In the genomic region with DNA sequence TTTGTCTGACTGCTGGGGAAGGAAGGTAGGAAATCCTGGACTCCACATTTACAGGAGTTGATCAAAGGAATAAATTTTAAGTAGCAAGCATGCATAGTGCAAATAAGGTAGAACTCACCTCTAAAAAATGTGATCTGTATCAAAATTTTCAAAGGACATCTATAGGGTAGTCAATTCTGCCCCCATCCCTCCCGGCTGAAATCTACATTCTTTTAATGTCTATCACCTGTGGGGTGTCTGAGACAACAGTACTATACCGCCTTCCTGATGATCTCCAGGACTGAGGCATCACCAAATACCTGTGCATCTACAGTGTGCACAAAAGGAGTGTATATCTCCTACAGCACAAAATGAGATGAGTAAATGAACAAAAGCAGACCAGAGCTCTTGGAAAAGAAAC, we compare ENCODE assay signal across 18 cellular contexts. TPM values are rescaled to one million over a fixed set of nuclear protein-coding genes. Genes with fewer than 3 reads are reported as not detected.
A peak's percentile ranks its signal among the peaks of the same experiment; 100 is the strongest.
DNase-seq lines count a peak whose midpoint lies in the region; ATAC-seq and TF ChIP-seq lines count a peak whose summit lies in the region.
"Had no signal": no experiment of that assay in that cellular context is flagged by ENCODE, and none has a peak within 500 bp of the region (broad histone marks: within the 10 kb centered on the region; RNA-seq: fewer than 3 reads in every experiment).

No MANE protein-coding gene starts in this region.

- intact Hi-C loops in natural killer cell (cut with micrococcal nuclease) = no loop called here
- intact Hi-C loops in aorta (cut with DNase I) = no loop called here

- 80 to 83% methylated on average over 2 of the region's 2 CpGs for WGBS in aorta, 2 donors

- H3K79me2 ChIP-seq in neural progenitor cell (ENCODE audit: low read depth) = peaks cover 100% of the 10 kb centered on the region
- peaks cover 94% of the 10 kb centered on the region for H3K79me2 ChIP-seq in Karpas-422 (ENCODE audit: low read length)

- H3K9me3 ChIP-seq in WERI-Rb-1 (ENCODE audit: severe bottlenecking) (no peaks in the 10 kb centered on the region), neural progenitor cell (ENCODE audit: low read depth) (no peaks in the 10 kb centered on the region), aorta (ENCODE audit: control insufficient read depth, low read length) (no peaks in the 10 kb centered on the region), Karpas-422 (ENCODE audit: low read length) (no peaks in the 10 kb centered on the region)
- H3K9me3 ChIP-seq: BLaER1, Caco-2 had no signal

- H3K27ac ChIP-seq in WERI-Rb-1 (peak overlapping the region; percentile 19; the same call in 1 of the 2 replicates), neural progenitor cell (no peak overlapping the region), aorta (ENCODE audit: low read depth in 1 of 2, low read length in 2 of 2) (no peak overlapping the region), Karpas-422 (ENCODE audit: low read length) (no peak overlapping the region)
- H3K27ac ChIP-seq: BLaER1, GM23248 had no signal

- no peak overlapping the region for H3K4me3 ChIP-seq in WERI-Rb-1 (ENCODE audit: low read depth, low read length)
- H3K4me3 ChIP-seq in neural progenitor cell = no peak overlapping the region
- H3K4me3 ChIP-seq in aorta (ENCODE audit: low read length in 2 of 2) = no peak overlapping the region
- no peak overlapping the region for H3K4me3 ChIP-seq in Karpas-422 (ENCODE audit: low read length)
- H3K4me3 ChIP-seq: BLaER1, GM23248 had no signal

- H3K4me3 Mint-ChIP-seq in activated CD8-positive, alpha-beta memory T cell treated with anti-CD3 and anti-CD28 coated beads, Interleukin-2, amount 10 ng/mL, durations not matched to agents 7 days and 5 days = no peak overlapping the region
- no peak overlapping the region for H3K4me3 Mint-ChIP-seq in activated naive CD8-positive, alpha-beta T cell treated with anti-CD3 and anti-CD28 coated beads, Interleukin-2, amount 50 U/mL, for 24 hours
- no peak overlapping the region for H3K4me3 Mint-ChIP-seq in natural killer cell
- no peak overlapping the region for H3K4me3 Mint-ChIP-seq in neural progenitor cell

- H3K36me3 Mint-ChIP-seq in activated CD8-positive, alpha-beta memory T cell treated with anti-CD3 and anti-CD28 coated beads, Interleukin-2, amount 10 ng/mL, durations not matched to agents 7 days and 5 days = peaks cover 22% of the 10 kb centered on the region
- peaks cover 35% of the 10 kb centered on the region for H3K36me3 Mint-ChIP-seq in activated naive CD8-positive, alpha-beta T cell treated with anti-CD3 and anti-CD28 coated beads, Interleukin-2, amount 50 U/mL, for 24 hours (ENCODE audit: low read depth)
- H3K36me3 Mint-ChIP-seq in natural killer cell (no peaks in the 10 kb centered on the region), neural progenitor cell (peaks cover 41% of the 10 kb centered on the region)

- no peak overlapping the region for H2AFZ ChIP-seq in neural progenitor cell (replicated peaks)
- H2AFZ ChIP-seq in Karpas-422 (ENCODE audit: low read length) = no peak overlapping the region
- H2AFZ ChIP-seq: GM23248 had no signal

- H3K4me1 ChIP-seq in neural progenitor cell (peaks cover 8% of the 10 kb centered on the region), aorta (ENCODE audit: control insufficient read depth in 1 of 2, insufficient read depth in 2 of 2, low read length in 2 of 2) (peaks cover 0 to 3% of the 10 kb centered on the region in 2 donors), Karpas-422 (ENCODE audit: low read length) (no peaks in the 10 kb centered on the region)
- H3K4me1 ChIP-seq: BLaER1, Caco-2 had no signal

- no peaks in the 10 kb centered on the region for H3K9me3 Mint-ChIP-seq in activated CD8-positive, alpha-beta memory T cell treated with anti-CD3 and anti-CD28 coated beads, Interleukin-2, amount 10 ng/mL, durations not matched to agents 7 days and 5 days (ENCODE audit: low read depth)
- no peaks in the 10 kb centered on the region for H3K9me3 Mint-ChIP-seq in activated naive CD8-positive, alpha-beta T cell treated with anti-CD3 and anti-CD28 coated beads, Interleukin-2, amount 50 U/mL, for 24 hours
- H3K9me3 Mint-ChIP-seq in natural killer cell = no peaks in the 10 kb centered on the region
- H3K9me3 Mint-ChIP-seq in neural progenitor cell = peaks cover 2% of the 10 kb centered on the region
- H3K9me3 Mint-ChIP-seq: IgD-negative memory B cell had no signal

- H3K4me2 ChIP-seq in neural progenitor cell (no peak overlapping the region), Karpas-422 (ENCODE audit: low read depth, low read length, poor library complexity, severe bottlenecking) (no peak overlapping the region)
- H3K4me2 ChIP-seq: BLaER1 had no signal

- no peaks in the 10 kb centered on the region for H3K27me3 ChIP-seq in WERI-Rb-1 (ENCODE audit: insufficient read depth, low read depth, severe bottlenecking)
- H3K27me3 ChIP-seq in neural progenitor cell = no peaks in the 10 kb centered on the region
- H3K27me3 ChIP-seq in aorta (ENCODE audit: control insufficient read depth in 1 of 2, insufficient read depth in 2 of 2, low read length in 1 of 2) = no peaks in the 10 kb centered on the region
- no peaks in the 10 kb centered on the region for H3K27me3 ChIP-seq in Karpas-422 (ENCODE audit: low read length)
- H3K27me3 ChIP-seq: BLaER1 had no signal

- no peaks in the 10 kb centered on the region for H3K27me3 Mint-ChIP-seq in activated CD8-positive, alpha-beta memory T cell treated with anti-CD3 and anti-CD28 coated beads, Interleukin-2, amount 10 ng/mL, durations not matched to agents 7 days and 5 days
- no peaks in the 10 kb centered on the region for H3K27me3 Mint-ChIP-seq in activated naive CD8-positive, alpha-beta T cell treated with anti-CD3 and anti-CD28 coated beads, Interleukin-2, amount 50 U/mL, for 24 hours
- H3K27me3 Mint-ChIP-seq in natural killer cell (ENCODE audit: low read depth in 2 of 2) = no peaks in the 10 kb centered on the region
- no peaks in the 10 kb centered on the region for H3K27me3 Mint-ChIP-seq in neural progenitor cell (ENCODE audit: insufficient read depth, low read depth)
- H3K27me3 Mint-ChIP-seq: IgD-negative memory B cell had no signal

- H3K9me2 ChIP-seq in Karpas-422 (replicated peaks; ENCODE audit: insufficient read depth, low read length) = no peaks in the 10 kb centered on the region

- TF ChIP-seq CTCF in WERI-Rb-1 (IDR thresholded peaks at IDR 0.05; ENCODE audit: low read depth, low read length) (no peak), natural killer cell (IDR thresholded peaks at IDR 0.05) (no peak), neural progenitor cell (IDR thresholded peaks at IDR 0.05) (no peak)

- H3K36me3 ChIP-seq in WERI-Rb-1 (peaks cover 6% of the 10 kb centered on the region; the same call in 1 of the 2 replicates), neural progenitor cell (peaks cover 13% of the 10 kb centered on the region), aorta (ENCODE audit: control insufficient read depth in 1 of 2, insufficient read depth in 2 of 2, low read length in 1 of 2) (no peaks in the 10 kb centered on the region), Karpas-422 (ENCODE audit: insufficient read depth, low read length) (peaks cover 5% of the 10 kb centered on the region; the same call in 1 of the 2 replicates)

- ATAC-seq in activated CD8-positive, alpha-beta memory T cell treated with anti-CD3 and anti-CD28 coated beads, Interleukin-2, amount 10 ng/mL, durations not matched to agents 7 days and 5 days = no peak
- no peak for ATAC-seq in activated naive CD8-positive, alpha-beta T cell treated with anti-CD3 and anti-CD28 coated beads, Interleukin-2, amount 50 U/mL, for 24 hours
- ATAC-seq in natural killer cell = no peak
- ATAC-seq in aorta (ENCODE audit: low FRiP score) = no peak

- H3K27ac Mint-ChIP-seq in activated CD8-positive, alpha-beta memory T cell treated with anti-CD3 and anti-CD28 coated beads, Interleukin-2, amount 10 ng/mL, durations not matched to agents 7 days and 5 days = peak overlapping the region; percentile 0
- peak overlapping the region; percentile 16 for H3K27ac Mint-ChIP-seq in activated naive CD8-positive, alpha-beta T cell treated with anti-CD3 and anti-CD28 coated beads, Interleukin-2, amount 50 U/mL, for 24 hours
- H3K27ac Mint-ChIP-seq in natural killer cell (peak overlapping the region; percentile 77 to 78), neural progenitor cell (no peak overlapping the region)

- H3K9ac ChIP-seq in neural progenitor cell = no peak overlapping the region
- no peak overlapping the region for H3K9ac ChIP-seq in Karpas-422 (ENCODE audit: low read length)
- H3K9ac ChIP-seq: BLaER1, GM23248 had no signal

- CTCF ChIA-PET in activated CD8-positive, alpha-beta memory T cell treated with anti-CD3 and anti-CD28 coated beads, Interleukin-2, amount 10 ng/mL, durations not matched to agents 7 days and 5 days (lab: Charles Lee) = no interaction called here

- H4K20me1 ChIP-seq in neural progenitor cell (ENCODE audit: low read depth) (peaks cover 99% of the 10 kb centered on the region), Karpas-422 (ENCODE audit: insufficient read depth, low read depth, low read length) (no peaks in the 10 kb centered on the region)

- peaks cover 59% of the 10 kb centered on the region for H3K4me1 Mint-ChIP-seq in activated CD8-positive, alpha-beta memory T cell treated with anti-CD3 and anti-CD28 coated beads, Interleukin-2, amount 10 ng/mL, durations not matched to agents 7 days and 5 days
- H3K4me1 Mint-ChIP-seq in activated naive CD8-positive, alpha-beta T cell treated with anti-CD3 and anti-CD28 coated beads, Interleukin-2, amount 50 U/mL, for 24 hours = peaks cover 84% of the 10 kb centered on the region
- H3K4me1 Mint-ChIP-seq in natural killer cell = peaks cover 78 to 80% of the 10 kb centered on the region in 2 donors
- peaks cover 10% of the 10 kb centered on the region for H3K4me1 Mint-ChIP-seq in neural progenitor cell

- peaks cover 25% of the 10 kb centered on the region for H3F3A ChIP-seq in neural progenitor cell (ENCODE audit: low read depth)

- DNase-seq in activated CD8-positive, alpha-beta memory T cell treated with anti-CD3 and anti-CD28 coated beads, Interleukin-2, amount 10 ng/mL, durations not matched to agents 7 days and 5 days = no peak
- DNase-seq in activated CD8-positive, alpha-beta memory T cell treated with anti-CD3 and anti-CD28 coated beads, Interleukin-2, amount 50 U/mL, for 48 hours = no peak
- DNase-seq in WERI-Rb-1 (no peak), natural killer cell (no peak), neural progenitor cell (ENCODE audit: low spot score) (no peak), aorta (no peak), Karpas-422 (no peak)
- DNase-seq in activated naive CD8-positive, alpha-beta T cell treated with anti-CD3 and anti-CD28 coated beads, Interleukin-2, amount 50 U/mL, for 24 hours = no peak
- DNase-seq: 8988T, Caco-2, DMS53, GM23248, MV-4-11, NCI-H1417 treated with DMSO at 0.1 percent for 48 hours, NCI-H2029, NCI-H2171 treated with DMSO at 0.1 percent for 48 hours had no signal

RNA-seq across cellular contexts. Expression of gene CPNE1, which starts 19.9 kb away (rescaled TPM):
- total RNA-seq in activated CD8-positive, alpha-beta memory T cell treated with anti-CD3 and anti-CD28 coated beads, Interleukin-2, amount 10 ng/mL, durations not matched to agents 7 days and 5 days = 100 to 1,000 TPM; 277 to 286 TPM
- total RNA-seq in natural killer cell (100 to 1,000 TPM; 298 to 342 (median 334) TPM), neural progenitor cell (ENCODE audit: low replicate concordance) (140 and 189 TPM in 2 replicates), aorta (100 to 1,000 TPM; 176 to 204 TPM)
- polyA plus RNA-seq in aorta = 100 to 1,000 TPM in 1 of 2 donors, 10 to 100 TPM in 1; 79.0 to 265 TPM
- total RNA-seq in Karpas-422 (2014; rRNA removed; shearing (Covaris generic); ENCODE audit: low replicate concordance) = 205 and 216 TPM in 2 replicates

RNA-seq across cellular contexts. Expression of gene RBM12, which starts 19.9 kb away (rescaled TPM):
- 100 to 1,000 TPM; 101 to 137 TPM for total RNA-seq in activated CD8-positive, alpha-beta memory T cell treated with anti-CD3 and anti-CD28 coated beads, Interleukin-2, amount 10 ng/mL, durations not matched to agents 7 days and 5 days
- total RNA-seq in natural killer cell (100 to 1,000 TPM in 1 of 3 donors, 10 to 100 TPM in 2; 80.9 to 112 (median 89.4) TPM), neural progenitor cell (ENCODE audit: low replicate concordance) (82.8 and 112 TPM in 2 replicates), aorta (10 to 100 TPM; 73.3 to 79.3 TPM)
- 10 to 100 TPM in 1 of 2 donors, 1 to 10 TPM in 1; 8.5 to 15.5 TPM for polyA plus RNA-seq in aorta
- 39.6 and 78.5 TPM in 2 replicates for total RNA-seq in Karpas-422 (2014; rRNA removed; shearing (Covaris generic); ENCODE audit: low replicate concordance)

RNA-seq across cellular contexts. Expression of gene SPAG4, which starts 29.2 kb away (rescaled TPM):
- total RNA-seq in activated CD8-positive, alpha-beta memory T cell treated with anti-CD3 and anti-CD28 coated beads, Interleukin-2, amount 10 ng/mL, durations not matched to agents 7 days and 5 days = 1 to 10 TPM; 4.3 to 5.2 TPM
- total RNA-seq in natural killer cell (10 to 100 TPM; 11.2 to 16.2 (median 11.9) TPM), neural progenitor cell (ENCODE audit: low replicate concordance) (3.3 and 6.9 TPM in 2 replicates), aorta (1 to 10 TPM; 3.3 to 6.0 TPM)
- polyA plus RNA-seq in aorta = 1 to 10 TPM; 3.5 to 3.8 TPM
- total RNA-seq in Karpas-422 (2014; rRNA removed; shearing (Covaris generic); ENCODE audit: low replicate concordance) = 6.4 and 11.1 TPM in 2 replicates

RNA-seq across cellular contexts. Expression of gene NFS1, which starts 54.3 kb away (rescaled TPM):
- 10 to 100 TPM; 34.6 to 35.1 TPM for total RNA-seq in activated CD8-positive, alpha-beta memory T cell treated with anti-CD3 and anti-CD28 coated beads, Interleukin-2, amount 10 ng/mL, durations not matched to agents 7 days and 5 days
- total RNA-seq in natural killer cell = 10 to 100 TPM; 11.3 to 20.8 (median 16.0) TPM
- total RNA-seq in neural progenitor cell (ENCODE audit: low replicate concordance) = 21.7 and 29.3 TPM in 2 replicates
- total RNA-seq in aorta = 10 to 100 TPM; 12.6 to 22.1 TPM
- 10 to 100 TPM; 10.3 to 28.0 TPM for polyA plus RNA-seq in aorta
- total RNA-seq in Karpas-422 (2014; rRNA removed; shearing (Covaris generic); ENCODE audit: low replicate concordance) = 62.6 and 79.6 TPM in 2 replicates

RNA-seq across cellular contexts. Expression of gene ROMO1, which starts 54.4 kb away (rescaled TPM):
- 100 to 1,000 TPM; 115 to 122 TPM for total RNA-seq in activated CD8-positive, alpha-beta memory T cell treated with anti-CD3 and anti-CD28 coated beads, Interleukin-2, amount 10 ng/mL, durations not matched to agents 7 days and 5 days
- total RNA-seq in natural killer cell = 10 to 100 TPM; 38.3 to 49.7 (median 40.5) TPM
- total RNA-seq in neural progenitor cell (ENCODE audit: low replicate concordance) = 135 and 253 TPM in 2 replicates
- total RNA-seq in aorta = 100 to 1,000 TPM in 1 of 2 donors, 10 to 100 TPM in 1; 78.5 to 102 TPM
- 100 to 1,000 TPM; 403 to 629 TPM for polyA plus RNA-seq in aorta
- total RNA-seq in Karpas-422 (2014; rRNA removed; shearing (Covaris generic); ENCODE audit: low replicate concordance) = 242 and 325 TPM in 2 replicates
